In the genomic region with DNA sequence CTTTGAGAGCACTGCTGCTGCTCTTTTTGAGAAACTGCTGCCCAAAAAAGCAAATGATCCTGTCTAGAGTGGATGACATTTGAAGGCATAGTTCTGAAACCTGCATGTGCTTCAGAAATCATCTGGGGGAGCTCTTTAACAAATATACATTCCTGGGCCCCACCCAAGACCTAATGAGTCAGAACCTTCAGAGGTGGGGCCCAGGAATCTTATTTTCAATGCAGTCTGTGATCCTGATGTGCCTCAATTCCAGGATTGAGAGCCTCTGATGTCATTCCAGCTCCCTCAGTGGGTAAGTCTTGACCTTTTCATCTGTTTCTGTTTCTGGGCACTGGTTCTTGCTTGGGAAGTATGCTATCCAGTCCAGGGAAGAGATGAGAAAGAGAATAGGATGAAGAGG, we compare ENCODE assay signal across 12 cellular contexts. TPM values are rescaled to one million over a fixed set of nuclear protein-coding genes. Genes with fewer than 3 reads are reported as not detected.
DNase-seq lines count a peak whose midpoint lies in the region; ATAC-seq and TF ChIP-seq lines count a peak whose summit lies in the region.
"Had no signal": no experiment of that assay in that cellular context is flagged by ENCODE, and none has a peak within 500 bp of the region (broad histone marks: within the 10 kb centered on the region; RNA-seq: fewer than 3 reads in every experiment).

No MANE protein-coding gene starts in this region.

- in situ Hi-C loops in transverse colon (cut with MboI; ENCODE audit: low pct_ligation_motif_present in 1 of 4, low pct_unique_long_range_greater_than_20kb in 1 of 4, low sequenced_read_pairs in 3 of 4) = no loop called here

- H3K9ac ChIP-seq in HCT116 (ENCODE audit: low read length) = 0 out of 2 replicates have a peak overlapping the region, but pooled peaks have one; percentile 12

- TF ChIP-seq POLR2A in HCT116 (IDR thresholded peaks at IDR 0.05; ENCODE audit: borderline replicate concordance, extremely low read depth, insufficient read depth, insufficient read length) (no peak), transverse colon (IDR thresholded peaks at IDR 0.05) (no peak), spleen (IDR thresholded peaks at IDR 0.05) (no peak)

- no peaks in the 10 kb centered on the region for H3K27me3 ChIP-seq in HCT116 (ENCODE audit: insufficient read depth, low read length)
- no peaks in the 10 kb centered on the region for H3K27me3 ChIP-seq in transverse colon
- H3K27me3 ChIP-seq in spleen (replicated peaks in 1 of 7) = peaks cover 0 to 31% (median 0%) of the 10 kb centered on the region in 7 donors
- H3K27me3 ChIP-seq in A673 (replicated peaks; ENCODE audit: insufficient read depth, low read depth, low read length, poor library complexity) = no peaks in the 10 kb centered on the region
- H3K27me3 ChIP-seq: right lobe of liver had no signal

- TF ChIP-seq CTCF in HCT116 (IDR thresholded peaks at IDR 0.05 in 2 of 3, conservative IDR thresholded peaks at IDR 0.05 in 1 of 3; ENCODE audit: borderline replicate concordance in 1 of 3, insufficient read depth in 1 of 3, low read depth in 2 of 3, low read length in 2 of 3) (peak in 1 of 3 experiments; percentile 19; a peak in 1 of 6 replicates), VCaP (conservative IDR thresholded peaks at IDR 0.05) (no peak), foreskin fibroblast (IDR thresholded peaks at IDR 0.05; ENCODE audit: low read depth, low read length) (no peak), transverse colon (IDR thresholded peaks at IDR 0.05) (no peak), spleen (IDR thresholded peaks at IDR 0.05 in 8 of 11, conservative IDR thresholded peaks at IDR 0.05 in 3 of 11) (no peak), A673 (conservative IDR thresholded peaks at IDR 0.05; ENCODE audit: low read depth, low read length) (no peak)

- intact Hi-C loops in HCT116 (cut with micrococcal nuclease) (loop anchor here (5.0 kb wide), 1 partner anchor 115 kb away; no protein-coding TSS in a partner anchor), transverse colon (cut with DNase I; ENCODE audit: low total_unique reads) (no loop called here), spleen (cut with DNase I; ENCODE audit: low total_unique reads) (loop anchor here (10.0 kb wide), 1 partner anchor 92 kb away; no protein-coding TSS in a partner anchor), A673 (cut with micrococcal nuclease; ENCODE audit: unreplicated experiment) (no loop called here)

- peak; percentile 21; the same call in 1 of the 2 replicates for TF ChIP-seq RAD21 in HCT116 (IDR thresholded peaks at IDR 0.05; ENCODE audit: low read depth)

- no peak overlapping the region for H2AFZ ChIP-seq in HCT116 (ENCODE audit: low read depth, low read length, poor library complexity, severe bottlenecking)

- H3K27ac ChIP-seq in HCT116 (ENCODE audit: low read depth, low read length) (no peak overlapping the region), VCaP (peak overlapping the region; percentile 2; the same call in 1 of the 2 replicates), transverse colon (peak overlapping the region; percentile 28 to 55 (median 42)), spleen (no peak overlapping the region), A673 (ENCODE audit: low read depth, low read length, poor library complexity, severe bottlenecking) (no peak overlapping the region)
- H3K27ac ChIP-seq: right lobe of liver had no signal

- RAD21 ChIA-PET in HCT116 (lab: Charles Lee; ENCODE audit: low non-redundant PET in 1 of 2, low total read pairs in 2 of 2, uncharacterized antibody in 2 of 2, unreplicated experiment in 2 of 2) = interaction anchor here in 1 of 2 experiments (0.6 to 1.9 kb wide), 2 partner anchors 69 to 114 kb away, joined by 3 to 5 read pairs; no protein-coding TSS in a partner anchor

- no peaks in the 10 kb centered on the region for H3K79me2 ChIP-seq in HCT116 (ENCODE audit: insufficient read depth, low read length)

- CTCF ChIA-PET in HCT116 (lab: Charles Lee) (interaction anchor here (0.6 to 1.2 kb wide), 4 partner anchors 17 to 113 kb away, joined by 3 to 8 read pairs (median 4); no protein-coding TSS in a partner anchor), A673 (lab: Charles Lee) (no interaction called here)

- H3K9me3 ChIP-seq in HCT116 (ENCODE audit: control insufficient read depth in 1 of 2, insufficient read depth in 1 of 2, low read depth in 1 of 2, low read length in 2 of 2) (no peaks in the 10 kb centered on the region), transverse colon (no peaks in the 10 kb centered on the region), spleen (no peaks in the 10 kb centered on the region), A673 (ENCODE audit: low read depth, low read length, poor library complexity, severe bottlenecking) (no peaks in the 10 kb centered on the region)
- H3K9me3 ChIP-seq: right lobe of liver had no signal

- POLR2A ChIA-PET in HCT116 (lab: Charles Lee) (no interaction called here), A673 (lab: Charles Lee; ENCODE audit: low non-redundant PET) (no interaction called here)

- H4K20me1 ChIP-seq in HCT116 (ENCODE audit: insufficient read depth) = no peaks in the 10 kb centered on the region

- peak overlapping the region; percentile 65 for H3K4me2 ChIP-seq in HCT116 (ENCODE audit: low read length)

- H3K4me3 ChIP-seq in HCT116 (replicated peaks in 1 of 2; ENCODE audit: low read depth in 1 of 2, low read length in 2 of 2) = no peak overlapping the region
- no peak overlapping the region for H3K4me3 ChIP-seq in foreskin fibroblast (ENCODE audit: low read depth in 1 of 2, low read length in 2 of 2)
- no peak overlapping the region for H3K4me3 ChIP-seq in transverse colon
- H3K4me3 ChIP-seq in spleen = no peak overlapping the region
- H3K4me3 ChIP-seq in A673 (ENCODE audit: low read depth, low read length, poor library complexity, severe bottlenecking) = no peak overlapping the region
- H3K4me3 ChIP-seq: right lobe of liver had no signal

- BruUV-seq in HCT116 (replicated peaks; lab: Mats Ljungman, UMichigan) (no TSS peak), A673 (replicated peaks; lab: Mats Ljungman, UMichigan) (no TSS peak)

- H3K9me2 ChIP-seq in HCT116 (ENCODE audit: insufficient read depth) = no peaks in the 10 kb centered on the region

- peak; percentile 67 for ATAC-seq in HCT116
- ATAC-seq: activated T-cell treated with anti-CD3 and anti-CD28 coated beads, Interleukin-2, amount 50 U/mL, for 4 hours; right lobe of liver had no signal

- DNase-seq in HCT116 (ENCODE audit: low read depth, low spot score) (peak; percentile 33), foreskin fibroblast (peak; percentile 63 to 76), transverse colon (peak; percentile 28), spleen (no peak), ureter (ENCODE audit: low spot score) (no peak), A673 (ENCODE audit: low spot score) (no peak)
- DNase-seq: activated T-cell treated with anti-CD3 and anti-CD28 coated beads, Interleukin-2, amount 50 U/mL, for 4 hours; hippocampal formation; Karpas-422; right lobe of liver; SIG-M5 had no signal

- peaks cover 12 to 40% of the 10 kb centered on the region in 2 experiments for H3K4me1 ChIP-seq in HCT116 (ENCODE audit: control insufficient read depth in 1 of 2, insufficient read depth in 2 of 2, low read length in 2 of 2)
- peaks cover 0 to 22% (median 9%) of the 10 kb centered on the region in 4 donors for H3K4me1 ChIP-seq in transverse colon
- H3K4me1 ChIP-seq in spleen = peaks cover 0 to 7% (median 0%) of the 10 kb centered on the region in 6 donors
- no peaks in the 10 kb centered on the region for H3K4me1 ChIP-seq in A673 (ENCODE audit: insufficient read depth, low read length, poor library complexity, severe bottlenecking)

- no peak for TF ChIP-seq EP300 in transverse colon (IDR thresholded peaks at IDR 0.05; ENCODE audit: low read depth)

- H3K36me3 ChIP-seq in HCT116 (ENCODE audit: control insufficient read depth in 1 of 2, insufficient read depth in 2 of 2, low read length in 2 of 2) = no peaks in the 10 kb centered on the region
- H3K36me3 ChIP-seq in transverse colon = peaks cover 0 to 3% (median 0%) of the 10 kb centered on the region in 4 donors
- H3K36me3 ChIP-seq in spleen = no peaks in the 10 kb centered on the region
- H3K36me3 ChIP-seq in A673 (ENCODE audit: insufficient read depth, low read length, poor library complexity, severe bottlenecking) = no peaks in the 10 kb centered on the region

TF ChIP-seq in HCT116, 20 proteins besides CTCF, POLR2A, EP300 and RAD21:
- TF ChIP-seq CEBPB (IDR thresholded peaks at IDR 0.05; ENCODE audit: low read depth) = no peak
- TF ChIP-seq EZH2 (IDR thresholded peaks at IDR 0.05) = no peak
- TF ChIP-seq, protein P1, sequence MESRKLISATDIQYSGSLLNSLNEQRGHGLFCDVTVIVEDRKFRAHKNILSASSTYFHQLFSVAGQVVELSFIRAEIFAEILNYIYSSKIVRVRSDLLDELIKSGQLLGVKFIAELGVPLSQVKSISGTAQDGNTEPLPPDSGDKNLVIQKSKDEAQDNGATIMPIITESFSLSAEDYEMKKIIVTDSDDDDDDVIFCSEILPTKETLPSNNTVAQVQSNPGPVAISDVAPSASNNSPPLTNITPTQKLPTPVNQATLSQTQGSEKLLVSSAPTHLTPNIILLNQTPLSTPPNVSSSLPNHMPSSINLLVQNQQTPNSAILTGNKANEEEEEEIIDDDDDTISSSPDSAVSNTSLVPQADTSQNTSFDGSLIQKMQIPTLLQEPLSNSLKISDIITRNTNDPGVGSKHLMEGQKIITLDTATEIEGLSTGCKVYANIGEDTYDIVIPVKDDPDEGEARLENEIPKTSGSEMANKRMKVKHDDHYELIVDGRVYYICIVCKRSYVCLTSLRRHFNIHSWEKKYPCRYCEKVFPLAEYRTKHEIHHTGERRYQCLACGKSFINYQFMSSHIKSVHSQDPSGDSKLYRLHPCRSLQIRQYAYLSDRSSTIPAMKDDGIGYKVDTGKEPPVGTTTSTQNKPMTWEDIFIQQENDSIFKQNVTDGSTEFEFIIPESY (IDR thresholded peaks at IDR 0.05; ENCODE audit: extremely low read depth, insufficient replicate concordance, low read length) = no peak
- 0 out of 2 replicates have a peak, but pooled peaks have one; percentile 32 for TF ChIP-seq FOSL1 (IDR thresholded peaks at IDR 0.05; ENCODE audit: low read depth)
- TF ChIP-seq ZFX (IDR thresholded peaks at IDR 0.05) = no peak
- TF ChIP-seq POLR2AphosphoS5 (IDR thresholded peaks at IDR 0.05; ENCODE audit: low read depth, low read length) = no peak

RNA-seq across cellular contexts. Expression of a gene that starts 42.3 kb away (rescaled TPM):
- 3.6 TPM for total RNA-seq in HCT116 (2021; ENCODE audit: unreplicated experiment)
- 4.2 and 5.0 TPM in 2 replicates for polyA plus RNA-seq in HCT116 (2012)
- total RNA-seq in transverse colon = 10 to 100 TPM; 22.7 to 35.2 (median 24.9) TPM
- total RNA-seq in spleen = not detected
- polyA plus RNA-seq in spleen = under 1 TPM; 0.06 to 0.12 (median 0.07) TPM
- total RNA-seq in ureter = 31.5 TPM
- not detected in 2 replicates for total RNA-seq in A673 (2021)

RNA-seq across cellular contexts. Expression of a gene that starts 59.4 kb away (rescaled TPM):
- total RNA-seq in HCT116 (2021; ENCODE audit: unreplicated experiment) (45.4 TPM), transverse colon (10 to 100 TPM in 3 of 4 donors, 1 to 10 TPM in 1; 4.9 to 30.4 (median 19.9) TPM), spleen (10 to 100 TPM; 18.2 to 28.1 (median 20.9) TPM), ureter (37.9 TPM), A673 (2021) (27.7 TPM in 2 replicates)
- 8.6 and 10.3 TPM in 2 replicates for polyA plus RNA-seq in HCT116 (2012)
- 10 to 100 TPM in 1 of 3 donors, 1 to 10 TPM in 2; 7.8 to 11.1 (median 8.3) TPM for polyA plus RNA-seq in spleen

Comparison
In these comparisons a context has a peak if more than half of its experiments do, and no peak if none do; other contexts are left out.
1. DNase-seq: peak in HCT116 (single experiment), foreskin fibroblast (2 of 2) and transverse colon (single experiment); none in spleen (single experiment), ureter (single experiment) and A673 (single experiment).
2. H3K27ac ChIP-seq: peak in VCaP (single experiment) and transverse colon (4 of 4); none in HCT116 (single experiment), spleen (0 of 8) and A673 (single experiment).
3. intact Hi-C loops: an anchor here in HCT116 (5.0 kb wide) and spleen (10.0 kb wide); none called in transverse colon and A673.